21 cellular contexts compared by ENCODE assay signal in genomic region chr14:24887623-24888304, GRCh38.
DNase-seq lines count a peak whose midpoint lies in the region; ATAC-seq, FAIRE-seq and TF ChIP-seq lines count a peak whose summit lies in the region.
"Had no signal": no experiment of that assay in that cellular context is flagged by ENCODE, and none has a peak within 500 bp of the region (broad histone marks: within the 10 kb centered on the region; RNA-seq: fewer than 3 reads in every experiment).

No MANE protein-coding gene starts in this region.

- no peak for TF ChIP-seq CTCF in GM12878 (IDR thresholded peaks at IDR 0.05 in 2 of 3, conservative IDR thresholded peaks at IDR 0.05 in 1 of 3; ENCODE audit: control insufficient read depth in 2 of 3, extremely low read depth in 1 of 3, insufficient read depth in 1 of 3, low read depth in 3 of 3, low read length in 3 of 3)

- no peaks in the 10 kb centered on the region for H3K4me1 ChIP-seq in GM12878 (ENCODE audit: control insufficient read depth, insufficient read depth, low read length)

- in situ Hi-C loops in Caki2 (cut with HindIII; ENCODE audit: low pct_unique_long_range_greater_than_20kb, low sequenced_read_pairs) (no loop called here), GM12878 (cut with MboI) (no loop called here)

- BruUV-seq in GM12878 (replicated peaks; lab: Mats Ljungman, UMichigan), result no TSS peak

- H3K9ac ChIP-seq in GM12878 (ENCODE audit: control insufficient read depth, insufficient read depth, low read length), result no peak overlapping the region

- RAD21 ChIA-PET in GM12878 (lab: Charles Lee; ENCODE audit: unreplicated experiment), result interaction anchor here (0.7 kb wide), 1 partner anchor 142 kb away, joined by 3 read pairs; no protein-coding TSS in a partner anchor

- TF ChIP-seq EP300 in GM12878 (IDR thresholded peaks at IDR 0.05; ENCODE audit: borderline replicate concordance in 1 of 2, control insufficient read depth in 1 of 2, low read depth in 2 of 2, low read length in 2 of 2), result no peak

- no peak for ATAC-seq in GM12878
- no peak for ATAC-seq in Right ventricle myocardium superior (ENCODE audit: poor library complexity)

- H3K9me3 ChIP-seq in GM12878 (replicated peaks; ENCODE audit: control insufficient read depth, insufficient read depth, low read length), result 0 out of 3 replicates have a peak, but pooled peaks cover 1% of the 10 kb centered on the region

- no peak overlapping the region for H3K4me2 ChIP-seq in GM12878 (ENCODE audit: control insufficient read depth, insufficient read depth)

- no peak for FAIRE-seq in GM12878 (lab: Jason Lieb, UNC)
- FAIRE-seq: G401.6, GM12892 had no signal

- TF ChIP-seq RAD21 in GM12878 (IDR thresholded peaks at IDR 0.05; ENCODE audit: insufficient read depth, low read depth, low read length), result no peak

- H4K20me1 ChIP-seq in GM12878 (ENCODE audit: control insufficient read depth, insufficient read depth), result no peaks in the 10 kb centered on the region

- TF ChIP-seq POLR2A in GM12878 (IDR thresholded peaks at IDR 0.05; ENCODE audit: low read depth, low read length), result no peak

- POLR2A ChIA-PET in GM12878 (lab: Charles Lee), result interaction anchor here (0.6 to 1.2 kb wide), 2 partner anchors 22 to 30 kb away, joined by 3 read pairs; no protein-coding TSS in a partner anchor

- H3K79me2 ChIP-seq in GM12878 (ENCODE audit: control insufficient read depth, insufficient read depth, low read length), result no peaks in the 10 kb centered on the region

- CTCF ChIA-PET in GM12878 (lab: Yijun Ruan, JAX), result interaction anchor here (0.7 to 0.9 kb wide), 2 partner anchors 28 to 95 kb away, joined by 3 read pairs; no protein-coding TSS in a partner anchor

- H2AFZ ChIP-seq in GM12878 (ENCODE audit: control insufficient read depth, low read depth, low read length), result no peak overlapping the region

- DNase-seq in Caki2 (ENCODE audit: low read depth), result peak; percentile 31
- peak; percentile 67 for DNase-seq in LHCN-M2 (ENCODE audit: low read depth)
- no peak for DNase-seq in GM12878 (ENCODE audit: low read depth, low spot score)
- DNase-seq in kidney glomerular epithelial cell (lab: John Stamatoyannopoulos, UW), result peak; percentile 44
- no peak for DNase-seq in NCI-H1436 treated with DMSO at 0.1 percent for 48 hours (lab: John Stamatoyannopoulos, UW)
- no peak for DNase-seq in medulla oblongata (ENCODE audit: extremely low spot score)
- DNase-seq in NCI-H446 (lab: John Stamatoyannopoulos, UW), result no peak
- no peak for DNase-seq in Right ventricle myocardium superior
- DNase-seq: AML-193, Calu3, DMS79, HCEC 1CT, KG1, MM.1S, NCI-H1105, NCI-H187 treated with DMSO at 0.1 percent for 48 hours, NCI-H2171 treated with DMSO at 0.1 percent for 48 hours, NCI-H524, SIG-M5 had no signal

- H3K27me3 ChIP-seq in GM12878 (replicated peaks in 1 of 2; ENCODE audit: control insufficient read depth in 2 of 2, insufficient read depth in 2 of 2, low read length in 1 of 2), result no peaks in the 10 kb centered on the region

- H3K4me3 ChIP-seq in GM12878, result no peak overlapping the region

- H3K27ac ChIP-seq in GM12878 (ENCODE audit: control insufficient read depth, insufficient read depth), result no peak overlapping the region

- H3K36me3 ChIP-seq in GM12878 (ENCODE audit: control insufficient read depth in 2 of 2, insufficient read depth in 2 of 2, low read length in 1 of 2), result no peaks in the 10 kb centered on the region

- SMC1A ChIA-PET in GM12878 (lab: Charles Lee; ENCODE audit: uncharacterized antibody, unreplicated experiment), result interaction anchor here (0.6 to 1.9 kb wide), 7 partner anchors 9 to 77 kb away, joined by 3 to 5 read pairs (median 3); no protein-coding TSS in a partner anchor

- intact Hi-C loops in GM12878 (cut with micrococcal nuclease; ENCODE audit: unreplicated experiment), result no loop called here
- intact Hi-C loops in Right ventricle myocardium superior (cut with DNase I), result no loop called here

- WGBS in GM12878 (ENCODE audit: insufficient coverage, insufficient replicate concordance, low lambda C conversion rate, missing lambda C conversion rate), result 54% methylated on average over 3 of the region's 3 CpGs

TF ChIP-seq in GM12878, 131 proteins besides CTCF, POLR2A, EP300 and RAD21:
- TF ChIP-seq ATF7 (IDR thresholded peaks at IDR 0.05; ENCODE audit: low read depth) (no peak), RAD51 (IDR thresholded peaks at IDR 0.05) (peak; percentile 73), HDAC6 (IDR thresholded peaks at IDR 0.05; ENCODE audit: unreplicated experiment) (no peak)

Comparison
In these comparisons a context has a peak if more than half of its experiments do, and no peak if none do; other contexts are left out.
1. DNase-seq: peak in Caki2 (single experiment), LHCN-M2 (single experiment) and kidney glomerular epithelial cell (single experiment); none in GM12878 (single experiment), NCI-H1436 treated with DMSO at 0.1 percent for 48 hours (single experiment), medulla oblongata (single experiment), NCI-H446 (0 of 2) and Right ventricle myocardium superior (single experiment).